In the genomic region with DNA sequence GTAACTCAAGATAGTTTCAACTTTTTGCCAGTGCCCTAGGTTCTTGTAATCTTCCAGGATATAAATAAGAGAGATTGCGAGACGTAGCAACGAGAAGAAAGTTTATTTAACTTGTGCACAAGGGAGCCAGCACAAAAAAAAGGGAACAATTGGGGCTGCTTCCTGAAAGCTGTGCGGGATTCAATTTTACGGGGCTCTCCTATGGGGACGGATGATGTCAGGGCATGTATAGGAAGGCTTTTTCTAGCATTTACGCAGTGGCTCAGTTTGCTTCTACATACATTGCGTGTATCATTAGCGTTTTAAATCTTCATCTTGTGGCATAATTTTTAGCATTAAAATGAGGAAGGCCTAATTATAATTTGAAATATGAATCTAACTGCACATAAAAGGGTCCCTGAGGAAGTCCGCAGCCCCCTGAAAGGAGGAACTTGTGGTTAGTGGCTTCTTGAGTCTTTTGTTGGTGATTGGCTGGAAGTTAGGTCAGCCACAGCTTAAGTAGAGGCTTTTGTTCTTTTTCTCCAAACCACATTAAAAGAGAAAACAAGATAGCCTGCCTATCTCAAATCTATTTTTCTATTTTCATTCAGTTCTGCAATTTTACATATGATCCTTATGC, we compare ENCODE assay signal across 12 cellular contexts.
A peak's percentile ranks its signal among the peaks of the same experiment; 100 is the strongest.
DNase-seq lines count a peak whose midpoint lies in the region; ATAC-seq and TF ChIP-seq lines count a peak whose summit lies in the region.
"Had no signal": no experiment of that assay in that cellular context is flagged by ENCODE, and none has a peak within 500 bp of the region (broad histone marks: within the 10 kb centered on the region; RNA-seq: fewer than 3 reads in every experiment).

No MANE protein-coding gene starts in this region.

- no peaks in the 10 kb centered on the region for H3K79me2 ChIP-seq in OCI-LY7 (ENCODE audit: insufficient read depth, low read depth, low read length)

- ATAC-seq in GM19324 (IDR thresholded peaks at IDR 0.05; ENCODE audit: low FRiP score, unreplicated experiment), result peak; percentile 46
- ATAC-seq in HG03060 (IDR thresholded peaks at IDR 0.05; ENCODE audit: low read depth, unreplicated experiment), result peak; percentile 41
- ATAC-seq in sciatic nerve, result peak; percentile 49

- POLR2A ChIA-PET in OCI-LY7 (lab: Charles Lee), result interaction anchor here (0.7 to 1.1 kb wide), 3 partner anchors 14 to 513 kb away, joined by 4 to 6 read pairs (median 4); no protein-coding TSS in a partner anchor
- POLR2A ChIA-PET in CD4-positive, alpha-beta memory T cell (lab: Charles Lee; ENCODE audit: partially characterized antibody), result no interaction called here

- CTCF ChIA-PET in OCI-LY7 (lab: Charles Lee; ENCODE audit: unreplicated experiment), result no interaction called here
- CTCF ChIA-PET in CD4-positive, alpha-beta memory T cell (lab: Charles Lee; ENCODE audit: partially characterized antibody), result no interaction called here

- H3K27ac ChIP-seq in OCI-LY7 (ENCODE audit: low read depth, low read length, poor library complexity, severe bottlenecking), result peak overlapping the region; percentile 19
- H3K27ac ChIP-seq in CD4-positive, alpha-beta memory T cell (ENCODE audit: low read depth, low read length), result no peak overlapping the region

- peak overlapping the region in 2 of 8 donors; percentile 0 to 25 for H3K4me3 Mint-ChIP-seq in CD4-positive, alpha-beta memory T cell

- no peak overlapping the region for H3K4me3 ChIP-seq in OCI-LY7 (ENCODE audit: low read depth, low read length, poor library complexity, severe bottlenecking)
- H3K4me3 ChIP-seq in CD4-positive, alpha-beta memory T cell (ENCODE audit: low read length in 2 of 2), result no peak overlapping the region

- peak overlapping the region; percentile 52; the same call in 1 of the 2 replicates for H3K4me2 ChIP-seq in OCI-LY7 (ENCODE audit: low read length)

- intact Hi-C loops in OCI-LY7 (cut with micrococcal nuclease; ENCODE audit: unreplicated experiment) (loop anchor here (10.0 kb wide), 1 partner anchor 547 kb away; no protein-coding TSS in a partner anchor), sciatic nerve (cut with DNase I) (no loop called here)
- intact Hi-C loops in CD4-positive, alpha-beta memory T cell (cut with micrococcal nuclease), result no loop called here

- peaks cover 0 to 2% (median 0%) of the 10 kb centered on the region in 4 donors for H3K4me1 Mint-ChIP-seq in CD4-positive, alpha-beta memory T cell

- H3K36me3 Mint-ChIP-seq in CD4-positive, alpha-beta memory T cell, result no peaks in the 10 kb centered on the region
- H3K36me3 Mint-ChIP-seq: naive B cell had no signal

- peak; percentile 27 for DNase-seq in OCI-LY7 (ENCODE audit: low spot score)
- DNase-seq in sciatic nerve (ENCODE audit: low spot score), result no peak
- DNase-seq in A172 (ENCODE audit: low spot score), result no peak
- no peak for DNase-seq in stimulated activated naive CD4-positive, alpha-beta T cell treated with Interleukin-2 at 50 U/mL for 16 hours (lab: John Stamatoyannopoulos, UW)
- no peak for DNase-seq in CD4-positive, alpha-beta memory T cell
- DNase-seq: activated CD8-positive, alpha-beta memory T cell treated with anti-CD3 and anti-CD28 coated beads for 24 hours; naive B cell; NCI-H2171; SHP77 treated with DMSO at 0.1 percent for 48 hours; stimulated activated CD4-positive, alpha-beta T cell treated with anti-CD3 and anti-CD28 coated beads, Interleukin-15, amount 100 ng/mL, for 24 hours had no signal

- no peaks in the 10 kb centered on the region for H4K20me1 ChIP-seq in OCI-LY7 (ENCODE audit: insufficient read depth, low read length)

- no peaks in the 10 kb centered on the region for H3K9me3 ChIP-seq in OCI-LY7 (ENCODE audit: low read length)
- H3K9me3 ChIP-seq in CD4-positive, alpha-beta memory T cell (ENCODE audit: control insufficient read depth in 1 of 2, low read length in 2 of 2), result no peaks in the 10 kb centered on the region

- no peaks in the 10 kb centered on the region for H3K9me2 ChIP-seq in OCI-LY7 (ENCODE audit: insufficient read depth, low read length)

- peak overlapping the region; percentile 50 for H2AFZ ChIP-seq in OCI-LY7 (ENCODE audit: low read length)

- H3K27ac Mint-ChIP-seq in CD4-positive, alpha-beta memory T cell, result no peak overlapping the region
- H3K27ac Mint-ChIP-seq: naive B cell had no signal

- no peaks in the 10 kb centered on the region for H3K27me3 Mint-ChIP-seq in CD4-positive, alpha-beta memory T cell
- H3K27me3 Mint-ChIP-seq: naive B cell had no signal

- peaks cover 0 to 8% (median 0%) of the 10 kb centered on the region in 8 donors for H3K9me3 Mint-ChIP-seq in CD4-positive, alpha-beta memory T cell
- H3K9me3 Mint-ChIP-seq: naive B cell had no signal

- H3K4me1 ChIP-seq in OCI-LY7 (ENCODE audit: insufficient read depth, low read length, poor library complexity, severe bottlenecking), result peaks cover 14% of the 10 kb centered on the region
- no peaks in the 10 kb centered on the region for H3K4me1 ChIP-seq in CD4-positive, alpha-beta memory T cell (ENCODE audit: insufficient read depth, low read length)

- H3K36me3 ChIP-seq in OCI-LY7 (ENCODE audit: insufficient read depth, low read length), result no peaks in the 10 kb centered on the region
- no peaks in the 10 kb centered on the region for H3K36me3 ChIP-seq in CD4-positive, alpha-beta memory T cell (ENCODE audit: insufficient read depth, low read length)

- no peak for TF ChIP-seq CTCF in OCI-LY7 (conservative IDR thresholded peaks at IDR 0.05; ENCODE audit: low read length)

- BruUV-seq in OCI-LY7 (replicated peaks; lab: Mats Ljungman, UMichigan), result no TSS peak

- H3K27me3 ChIP-seq in CD4-positive, alpha-beta memory T cell (ENCODE audit: insufficient read depth, low read length), result no peaks in the 10 kb centered on the region
